Comparison of ENCODE assay signal across 1 cellular context in genomic region chr1:109929588-109930251, GRCh38.
TF ChIP-seq lines count a peak whose summit lies in the region.

No MANE protein-coding gene starts in this region.

TF ChIP-seq in IMR-90, 13 proteins besides CTCF, POLR2A, EP300 and RAD21:
- no peak for TF ChIP-seq MXI1 (IDR thresholded peaks at IDR 0.05; ENCODE audit: borderline replicate concordance, low read depth, low read length)
- no peak for TF ChIP-seq ELK1 (IDR thresholded peaks at IDR 0.05; ENCODE audit: borderline replicate concordance, low read depth, low read length)
- no peak for TF ChIP-seq FOS (IDR thresholded peaks at IDR 0.05; ENCODE audit: low read depth, low read length)
